ENCODE assay signal across 8 cellular contexts in genomic region chr20:15628954-15629353, GRCh38.
"Had no signal": no experiment of that assay in that cellular context is flagged by ENCODE, and none has a peak within 500 bp of the region (broad histone marks: within the 10 kb centered on the region; RNA-seq: fewer than 3 reads in every experiment).

No MANE protein-coding gene starts in this region.

- H3K9me3 ChIP-seq: HAP-1 had no signal

- H3K4me1 ChIP-seq: HAP-1 had no signal

- H2AFZ ChIP-seq: GM23338 had no signal

- H3K4me3 ChIP-seq: GM23338, HAP-1, K562 had no signal

- DNase-seq: H7, HFFc6, KG1 had no signal

- FAIRE-seq: HTR-8/SVneo, K562 had no signal

- H3K36me3 ChIP-seq: HAP-1 had no signal

- ATAC-seq: GM23338, HCT116, K562 had no signal
